1 cellular context compared by ENCODE assay signal in genomic region chr20:58408603-58409246, GRCh38.
TF ChIP-seq lines count a peak whose summit lies in the region.

No MANE protein-coding gene starts in this region.

TF ChIP-seq in HepG2, 621 proteins besides CTCF, POLR2A, EP300 and RAD21 (continued from another document and continues in another):
- TF ChIP-seq ZNF318 (CRISPR knock-in tag; IDR thresholded peaks at IDR 0.05) (no peak), MAFF (IDR thresholded peaks at IDR 0.05; ENCODE audit: low read depth, low read length) (peak; percentile 70), ZNF335 (CRISPR knock-in tag; IDR thresholded peaks at IDR 0.05) (no peak), SIX1 (CRISPR knock-in tag; IDR thresholded peaks at IDR 0.05; ENCODE audit: borderline replicate concordance) (no peak), SIX4 (CRISPR knock-in tag; IDR thresholded peaks at IDR 0.05) (no peak), CREBL2 (CRISPR knock-in tag; IDR thresholded peaks at IDR 0.05; ENCODE audit: borderline replicate concordance) (no peak), ZFY (CRISPR knock-in tag; IDR thresholded peaks at IDR 0.05) (no peak), ATF3 (CRISPR knock-in tag; IDR thresholded peaks at IDR 0.05) (no peak), PHF21A (CRISPR knock-in tag; IDR thresholded peaks at IDR 0.05) (no peak), ZNF687 (CRISPR knock-in tag; IDR thresholded peaks at IDR 0.05) (no peak), ZNF501 (CRISPR knock-in tag; IDR thresholded peaks at IDR 0.05) (no peak), SOX13 (IDR thresholded peaks at IDR 0.05) (no peak), SOX13 (CRISPR knock-in tag; conservative IDR thresholded peaks at IDR 0.05 in 1 of 2, IDR thresholded peaks at IDR 0.05 in 1 of 2) (peak in 1 of 2 experiments; percentile 77; a peak in 2 of 4 replicates), CSRNP1 (CRISPR knock-in tag; IDR thresholded peaks at IDR 0.05) (no peak), PAXIP1 (CRISPR knock-in tag; conservative IDR thresholded peaks at IDR 0.05) (peak; percentile 32; the same call in 1 of the 2 replicates), ZKSCAN8 (CRISPR knock-in tag; IDR thresholded peaks at IDR 0.05; ENCODE audit: borderline replicate concordance) (no peak; the same call in 1 of the 2 replicates), ZBTB1 (CRISPR knock-in tag; IDR thresholded peaks at IDR 0.05; ENCODE audit: borderline replicate concordance) (no peak), RNF219 (CRISPR knock-in tag; IDR thresholded peaks at IDR 0.05) (no peak), FOXO1 (CRISPR knock-in tag; IDR thresholded peaks at IDR 0.05) (peak; percentile 44; the same call in 1 of the 2 replicates), GTF2F1 (IDR thresholded peaks at IDR 0.05; ENCODE audit: low read length) (no peak), MAF1 (CRISPR knock-in tag; IDR thresholded peaks at IDR 0.05; ENCODE audit: borderline replicate concordance) (no peak), ELF3 (CRISPR knock-in tag; IDR thresholded peaks at IDR 0.05) (peak; percentile 60; the same call in 1 of the 2 replicates), FOXC1 (CRISPR knock-in tag; IDR thresholded peaks at IDR 0.05; ENCODE audit: borderline replicate concordance) (no peak), ZNF577 (CRISPR knock-in tag; IDR thresholded peaks at IDR 0.05; ENCODE audit: borderline replicate concordance, low read depth) (no peak), SNAPC5 (CRISPR knock-in tag; IDR thresholded peaks at IDR 0.05; ENCODE audit: borderline replicate concordance) (no peak), XBP1 (CRISPR knock-in tag; IDR thresholded peaks at IDR 0.05) (no peak), ZBTB43 (CRISPR knock-in tag; conservative IDR thresholded peaks at IDR 0.05) (no peak), ZNF274 (CRISPR knock-in tag; IDR thresholded peaks at IDR 0.05) (no peak), TEF (CRISPR knock-in tag; IDR thresholded peaks at IDR 0.05) (no peak), ZNF224 (CRISPR knock-in tag; IDR thresholded peaks at IDR 0.05) (no peak), DR1 (CRISPR knock-in tag; IDR thresholded peaks at IDR 0.05) (no peak), ZNF136 (CRISPR knock-in tag; IDR thresholded peaks at IDR 0.05; ENCODE audit: low read depth) (no peak), MIXL1 (CRISPR knock-in tag; IDR thresholded peaks at IDR 0.05) (no peak), ZBTB21 (CRISPR knock-in tag; IDR thresholded peaks at IDR 0.05) (no peak), ZNF44 (CRISPR knock-in tag; IDR thresholded peaks at IDR 0.05) (no peak), SMARCC2 (IDR thresholded peaks at IDR 0.05) (no peak)
